ENCODE assay signal across 8 cellular contexts in genomic region chr1:85707267-85707989, GRCh38. TPM values are rescaled to one million over a fixed set of nuclear protein-coding genes. Genes with fewer than 3 reads are reported as not detected.
DNase-seq lines count a peak whose midpoint lies in the region; ATAC-seq, FAIRE-seq and TF ChIP-seq lines count a peak whose summit lies in the region.

No MANE protein-coding gene starts in this region.

- ATAC-seq in activated T-cell treated with anti-CD3 and anti-CD28 coated beads, Interleukin-2, amount 50 U/mL, for 4 hours, result peak; percentile 20 to 27
- no peak for ATAC-seq in pancreas

- H3K36me3 ChIP-seq in ectodermal cell (ENCODE audit: control insufficient read depth, insufficient read depth, low read length) (no peaks in the 10 kb centered on the region), pancreas (peaks cover 0 to 6% (median 0%) of the 10 kb centered on the region in 3 donors)

- DNase-seq in activated T-cell treated with anti-CD3 and anti-CD28 coated beads, Interleukin-2, amount 50 U/mL, for 4 hours, result no peak
- DNase-seq in activated T-cell treated with anti-CD3 and anti-CD28 coated beads, Interleukin-2, amount 50 U/mL, for 48 hours, result no peak
- DNase-seq in HL-60 (ENCODE audit: low read depth in 1 of 2, low spot score in 1 of 2), result no peak
- DNase-seq in pancreas, result no peak
- DNase-seq in NCI-H1436 treated with DMSO at 0.1 percent for 48 hours (lab: John Stamatoyannopoulos, UW), result no peak
- DNase-seq in activated T-cell treated with anti-CD3 and anti-CD28 coated beads for 4 hours, result no peak
- no peak for DNase-seq in posterior vena cava (ENCODE audit: low spot score)

- FAIRE-seq in pancreas (lab: Jason Lieb, UNC), result no peak

- no peaks in the 10 kb centered on the region for H3K9me3 Mint-ChIP-seq in activated T-cell treated with anti-CD3 and anti-CD28 coated beads, Interleukin-2, amount 50 U/mL, for 4 hours

- H3K27ac ChIP-seq in HL-60 (replicated peaks) (peak overlapping the region; percentile 65), ectodermal cell (ENCODE audit: insufficient read depth, low read depth, low read length, poor library complexity, severe bottlenecking) (peak overlapping the region; percentile 19), pancreas (peak overlapping the region in 2 of 4 donors; percentile 76 to 88)

- H3K4me3 ChIP-seq in HL-60 (replicated peaks; ENCODE audit: insufficient read depth, low read length) (peak overlapping the region; percentile 84), ectodermal cell (ENCODE audit: insufficient read depth, low read depth, low read length) (peak overlapping the region; percentile 53), pancreas (peak overlapping the region; percentile 56 to 69 (median 64))

- intact Hi-C loops in pancreas (cut with DNase I) (no loop called here), posterior vena cava (cut with DNase I) (no loop called here)

- H3K4me3 Mint-ChIP-seq in activated T-cell treated with anti-CD3 and anti-CD28 coated beads, Interleukin-2, amount 50 U/mL, for 4 hours, result no peak overlapping the region

- H3K4me1 ChIP-seq in ectodermal cell (ENCODE audit: control insufficient read depth, insufficient read depth, low read length), result peaks cover 9% of the 10 kb centered on the region
- peaks cover 6 to 14% (median 11%) of the 10 kb centered on the region in 3 donors for H3K4me1 ChIP-seq in pancreas

- no peaks in the 10 kb centered on the region for H3K27me3 Mint-ChIP-seq in activated T-cell treated with anti-CD3 and anti-CD28 coated beads, Interleukin-2, amount 50 U/mL, for 4 hours (ENCODE audit: low read depth)

- 13% methylated on average over 13 of the region's 13 CpGs for WGBS in ectodermal cell, 2 experiments
- WGBS in pancreas, 2 donors, result 12% methylated on average over 13 of the region's 13 CpGs

- peaks cover 21% of the 10 kb centered on the region for H3K36me3 Mint-ChIP-seq in activated T-cell treated with anti-CD3 and anti-CD28 coated beads, Interleukin-2, amount 50 U/mL, for 4 hours (ENCODE audit: insufficient read depth)

- H3K9me3 ChIP-seq in ectodermal cell (ENCODE audit: control insufficient read depth, low read length), result no peaks in the 10 kb centered on the region
- no peaks in the 10 kb centered on the region for H3K9me3 ChIP-seq in pancreas

- H3K27me3 ChIP-seq in HL-60 (ENCODE audit: insufficient read depth, poor library complexity, severe bottlenecking) (no peaks in the 10 kb centered on the region), ectodermal cell (ENCODE audit: control insufficient read depth, insufficient read depth, low read length, poor library complexity, severe bottlenecking) (no peaks in the 10 kb centered on the region), pancreas (no peaks in the 10 kb centered on the region)

- H3K4me1 Mint-ChIP-seq in activated T-cell treated with anti-CD3 and anti-CD28 coated beads, Interleukin-2, amount 50 U/mL, for 4 hours (ENCODE audit: low read depth), result peaks cover 31% of the 10 kb centered on the region

- TF ChIP-seq CTCF in HL-60 (IDR thresholded peaks at IDR 0.05; ENCODE audit: insufficient read depth, low read length) (no peak), pancreas (IDR thresholded peaks at IDR 0.05) (no peak)

RNA-seq across cellular contexts. Expression of gene ZNHIT6, which starts 0.8 kb away (rescaled TPM):
- 10 to 100 TPM; 45.1 to 52.6 (median 47.8) TPM for total RNA-seq in activated T-cell treated with anti-CD3 and anti-CD28 coated beads, Interleukin-2, amount 50 U/mL, for 4 hours
- polyA plus RNA-seq in ectodermal cell (2013, experiment 1 of 4), result 25.9 TPM
- polyA plus RNA-seq in ectodermal cell (2013, experiment 2 of 4), result 24.6 TPM
- 15.1 TPM for polyA plus RNA-seq in ectodermal cell (2013, experiment 3 of 4)
- 18.2 TPM for polyA plus RNA-seq in ectodermal cell (2013, experiment 4 of 4)
- total RNA-seq in pancreas, result 1 to 10 TPM; 3.0 to 7.5 (median 5.1) TPM
- polyA plus RNA-seq in pancreas, result 1 to 10 TPM; 5.3 to 6.8 TPM
- total RNA-seq in posterior vena cava, result 10 to 100 TPM; 21.0 to 23.5 TPM

Comparison
In these comparisons a context has a peak if more than half of its experiments do, and no peak if none do; other contexts are left out.
1. ATAC-seq: peak in activated T-cell treated with anti-CD3 and anti-CD28 coated beads, Interleukin-2, amount 50 U/mL, for 4 hours (2 of 2); none in pancreas (0 of 4).
2. Peak in every context shown above with its lines, with median percentiles within 50 percentile points of each other: H3K4me3 ChIP-seq.